1 cellular context compared by ENCODE assay signal in genomic region chr6:26305097-26305841, GRCh38.
TF ChIP-seq lines count a peak whose summit lies in the region.

No MANE protein-coding gene starts in this region.

TF ChIP-seq in WTC11, 78 proteins besides CTCF, POLR2A, EP300 and RAD21 (continued from another document and continues in another):
- TF ChIP-seq ZNF532 (CRISPR knock-in tag; IDR thresholded peaks at IDR 0.05; ENCODE audit: borderline replicate concordance) (no peak), HMGA2 (CRISPR knock-in tag; IDR thresholded peaks at IDR 0.05) (no peak), NR3C1 (CRISPR knock-in tag; conservative IDR thresholded peaks at IDR 0.05; ENCODE audit: low read depth) (no peak), GRHL2 (CRISPR knock-in tag; IDR thresholded peaks at IDR 0.05; ENCODE audit: insufficient replicate concordance, severe bottlenecking) (no peak), ESRRA (CRISPR knock-in tag; IDR thresholded peaks at IDR 0.05; ENCODE audit: borderline replicate concordance) (no peak), PRRX2 (CRISPR knock-in tag; IDR thresholded peaks at IDR 0.05) (no peak), SMAD4 (CRISPR knock-in tag; IDR thresholded peaks at IDR 0.05) (no peak), FOXP4 (CRISPR knock-in tag; IDR thresholded peaks at IDR 0.05) (no peak), ZNF219 (CRISPR knock-in tag; IDR thresholded peaks at IDR 0.05; ENCODE audit: borderline replicate concordance) (no peak), ZNF263 (CRISPR knock-in tag; IDR thresholded peaks at IDR 0.05; ENCODE audit: low read depth) (no peak), MYBL2 (CRISPR knock-in tag; IDR thresholded peaks at IDR 0.05) (no peak), CREB1 (CRISPR knock-in tag; IDR thresholded peaks at IDR 0.05) (no peak), TEAD4 (CRISPR knock-in tag; IDR thresholded peaks at IDR 0.05) (no peak), NFE2L1 (CRISPR knock-in tag; IDR thresholded peaks at IDR 0.05) (no peak), CBFB (CRISPR knock-in tag; IDR thresholded peaks at IDR 0.05; ENCODE audit: low read depth) (no peak), STAT6 (CRISPR knock-in tag; conservative IDR thresholded peaks at IDR 0.05; ENCODE audit: low read depth) (no peak), NFATC4 (CRISPR knock-in tag; IDR thresholded peaks at IDR 0.05) (no peak), ARID4B (CRISPR knock-in tag; IDR thresholded peaks at IDR 0.05; ENCODE audit: borderline replicate concordance) (no peak), MLX (CRISPR knock-in tag; IDR thresholded peaks at IDR 0.05) (no peak), RELA (CRISPR knock-in tag; IDR thresholded peaks at IDR 0.05; ENCODE audit: borderline replicate concordance) (no peak), ZMAT4 (CRISPR knock-in tag; IDR thresholded peaks at IDR 0.05) (no peak), ZNF416 (CRISPR knock-in tag; IDR thresholded peaks at IDR 0.05) (no peak), MXD4 (CRISPR knock-in tag; IDR thresholded peaks at IDR 0.05; ENCODE audit: borderline replicate concordance) (no peak), GTF2I (CRISPR knock-in tag; conservative IDR thresholded peaks at IDR 0.05) (no peak), ZNF281 (CRISPR knock-in tag; IDR thresholded peaks at IDR 0.05) (no peak)
- TF ChIP-seq, protein P1, sequence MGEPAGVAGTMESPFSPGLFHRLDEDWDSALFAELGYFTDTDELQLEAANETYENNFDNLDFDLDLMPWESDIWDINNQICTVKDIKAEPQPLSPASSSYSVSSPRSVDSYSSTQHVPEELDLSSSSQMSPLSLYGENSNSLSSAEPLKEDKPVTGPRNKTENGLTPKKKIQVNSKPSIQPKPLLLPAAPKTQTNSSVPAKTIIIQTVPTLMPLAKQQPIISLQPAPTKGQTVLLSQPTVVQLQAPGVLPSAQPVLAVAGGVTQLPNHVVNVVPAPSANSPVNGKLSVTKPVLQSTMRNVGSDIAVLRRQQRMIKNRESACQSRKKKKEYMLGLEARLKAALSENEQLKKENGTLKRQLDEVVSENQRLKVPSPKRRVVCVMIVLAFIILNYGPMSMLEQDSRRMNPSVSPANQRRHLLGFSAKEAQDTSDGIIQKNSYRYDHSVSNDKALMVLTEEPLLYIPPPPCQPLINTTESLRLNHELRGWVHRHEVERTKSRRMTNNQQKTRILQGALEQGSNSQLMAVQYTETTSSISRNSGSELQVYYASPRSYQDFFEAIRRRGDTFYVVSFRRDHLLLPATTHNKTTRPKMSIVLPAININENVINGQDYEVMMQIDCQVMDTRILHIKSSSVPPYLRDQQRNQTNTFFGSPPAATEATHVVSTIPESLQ (CRISPR knock-in tag; IDR thresholded peaks at IDR 0.05) = no peak
- TF ChIP-seq, protein P2, sequence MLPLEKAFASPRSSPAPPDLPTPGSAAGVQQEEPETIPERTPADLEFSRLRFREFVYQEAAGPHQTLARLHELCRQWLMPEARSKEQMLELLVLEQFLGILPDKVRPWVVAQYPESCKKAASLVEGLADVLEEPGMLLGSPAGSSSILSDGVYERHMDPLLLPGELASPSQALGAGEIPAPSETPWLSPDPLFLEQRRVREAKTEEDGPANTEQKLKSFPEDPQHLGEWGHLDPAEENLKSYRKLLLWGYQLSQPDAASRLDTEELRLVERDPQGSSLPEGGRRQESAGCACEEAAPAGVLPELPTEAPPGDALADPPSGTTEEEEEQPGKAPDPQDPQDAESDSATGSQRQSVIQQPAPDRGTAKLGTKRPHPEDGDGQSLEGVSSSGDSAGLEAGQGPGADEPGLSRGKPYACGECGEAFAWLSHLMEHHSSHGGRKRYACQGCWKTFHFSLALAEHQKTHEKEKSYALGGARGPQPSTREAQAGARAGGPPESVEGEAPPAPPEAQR (CRISPR knock-in tag; IDR thresholded peaks at IDR 0.05) = no peak
- TF ChIP-seq, protein P3, sequence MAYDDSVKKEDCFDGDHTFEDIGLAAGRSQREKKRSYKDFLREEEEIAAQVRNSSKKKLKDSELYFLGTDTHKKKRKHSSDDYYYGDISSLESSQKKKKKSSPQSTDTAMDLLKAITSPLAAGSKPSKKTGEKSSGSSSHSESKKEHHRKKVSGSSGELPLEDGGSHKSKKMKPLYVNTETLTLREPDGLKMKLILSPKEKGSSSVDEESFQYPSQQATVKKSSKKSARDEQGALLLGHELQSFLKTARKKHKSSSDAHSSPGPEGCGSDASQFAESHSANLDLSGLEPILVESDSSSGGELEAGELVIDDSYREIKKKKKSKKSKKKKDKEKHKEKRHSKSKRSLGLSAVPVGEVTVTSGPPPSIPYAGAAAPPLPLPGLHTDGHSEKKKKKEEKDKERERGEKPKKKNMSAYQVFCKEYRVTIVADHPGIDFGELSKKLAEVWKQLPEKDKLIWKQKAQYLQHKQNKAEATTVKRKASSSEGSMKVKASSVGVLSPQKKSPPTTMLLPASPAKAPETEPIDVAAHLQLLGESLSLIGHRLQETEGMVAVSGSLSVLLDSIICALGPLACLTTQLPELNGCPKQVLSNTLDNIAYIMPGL (CRISPR knock-in tag; IDR thresholded peaks at IDR 0.05) = peak; percentile 84
- TF ChIP-seq, protein P4, sequence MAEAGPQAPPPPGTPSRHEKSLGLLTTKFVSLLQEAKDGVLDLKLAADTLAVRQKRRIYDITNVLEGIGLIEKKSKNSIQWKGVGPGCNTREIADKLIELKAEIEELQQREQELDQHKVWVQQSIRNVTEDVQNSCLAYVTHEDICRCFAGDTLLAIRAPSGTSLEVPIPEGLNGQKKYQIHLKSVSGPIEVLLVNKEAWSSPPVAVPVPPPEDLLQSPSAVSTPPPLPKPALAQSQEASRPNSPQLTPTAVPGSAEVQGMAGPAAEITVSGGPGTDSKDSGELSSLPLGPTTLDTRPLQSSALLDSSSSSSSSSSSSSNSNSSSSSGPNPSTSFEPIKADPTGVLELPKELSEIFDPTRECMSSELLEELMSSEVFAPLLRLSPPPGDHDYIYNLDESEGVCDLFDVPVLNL (CRISPR knock-in tag; IDR thresholded peaks at IDR 0.05; ENCODE audit: borderline replicate concordance, low read depth) = no peak
